8 cellular contexts compared by ENCODE assay signal in the genomic region with DNA sequence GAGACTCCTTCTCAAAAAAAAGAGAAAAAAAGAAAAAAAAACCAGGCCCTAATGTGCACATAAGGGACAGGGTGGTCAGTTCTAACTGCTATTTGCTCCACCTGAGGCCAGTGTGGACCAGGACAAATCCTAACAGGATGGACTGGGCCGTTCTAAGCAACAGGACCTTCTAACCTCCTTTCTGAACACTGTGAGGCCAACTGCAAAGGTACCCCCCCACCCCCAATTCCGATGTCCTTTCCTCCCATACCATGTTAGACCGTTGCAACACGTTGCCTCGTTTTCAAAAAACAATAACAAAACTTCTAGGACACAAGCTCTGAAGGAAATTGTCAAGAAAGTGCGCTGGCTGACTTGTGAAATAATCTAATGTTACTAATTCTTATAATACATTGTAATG. TPM values are rescaled to one million over a fixed set of nuclear protein-coding genes. Genes with fewer than 3 reads are reported as not detected.
DNase-seq lines count a peak whose midpoint lies in the region; ATAC-seq, FAIRE-seq and TF ChIP-seq lines count a peak whose summit lies in the region.

No MANE protein-coding gene starts in this region.

- FAIRE-seq in GM19239 (lab: Jason Lieb, UNC) = no peak

- peak overlapping the region; percentile 82 for H2AFZ ChIP-seq in PC-9
- H2AFZ ChIP-seq in parathyroid adenoma = no peak overlapping the region

- H3K4me1 ChIP-seq in PC-9 (replicated peaks; ENCODE audit: insufficient read depth) (peaks cover 25% of the 10 kb centered on the region), parathyroid adenoma (peaks cover 17% of the 10 kb centered on the region)

- H3K9me3 ChIP-seq in PC-9 (ENCODE audit: insufficient read depth, low read depth) = no peaks in the 10 kb centered on the region
- H3K9me3 ChIP-seq in parathyroid adenoma (ENCODE audit: control insufficient read depth, low read length) = no peaks in the 10 kb centered on the region

- H3K4me3 ChIP-seq in PC-9 (peak overlapping the region; percentile 92), epithelial cell of esophagus (ENCODE audit: low read length) (peak overlapping the region; percentile 72), parathyroid adenoma (ENCODE audit: low read depth, low read length) (peak overlapping the region; percentile 83)

- POLR2A ChIA-PET in PC-9 (lab: Charles Lee; ENCODE audit: unreplicated experiment) = no interaction called here

- no peaks in the 10 kb centered on the region for H3K9me2 ChIP-seq in PC-9 (ENCODE audit: insufficient read depth)

- H3F3A ChIP-seq in PC-9 (ENCODE audit: insufficient read depth, low read depth) = no peaks in the 10 kb centered on the region

- H3K79me2 ChIP-seq in PC-9 (ENCODE audit: low read depth) (peaks cover 85% of the 10 kb centered on the region), parathyroid adenoma (peaks cover 67% of the 10 kb centered on the region)

- peak overlapping the region; percentile 43 for H3K27ac ChIP-seq in PC-9
- H3K27ac ChIP-seq in parathyroid adenoma = no peak overlapping the region

- intact Hi-C loops in PC-9 (cut with micrococcal nuclease; ENCODE audit: unreplicated experiment) = loop anchor here (10.0 kb wide), 1 partner anchor 361 kb away; no protein-coding TSS in a partner anchor

- no peak overlapping the region for H3K9ac ChIP-seq in parathyroid adenoma

- no peak for TF ChIP-seq CTCF in PC-9 (conservative IDR thresholded peaks at IDR 0.05)
- TF ChIP-seq CTCF in epithelial cell of esophagus (IDR thresholded peaks at IDR 0.05; ENCODE audit: insufficient read depth, low read depth, low read length, missing control alignments) = no peak
- TF ChIP-seq CTCF in parathyroid adenoma (IDR thresholded peaks at IDR 0.05) = no peak

- DNase-seq in ELR (ENCODE audit: low read depth) = peak; percentile 37
- DNase-seq in PC-9 = no peak
- no peak for DNase-seq in epithelial cell of esophagus (ENCODE audit: low read depth)
- DNase-seq in GF-D8 (lab: John Stamatoyannopoulos, UW) = no peak
- DNase-seq in occipital lobe (lab: John Stamatoyannopoulos, UW) = no peak
- no peak for DNase-seq in GM19239 (ENCODE audit: insufficient read length, low spot score)

- H3K27me3 ChIP-seq in PC-9 (ENCODE audit: insufficient read depth, low read depth) = no peaks in the 10 kb centered on the region
- no peaks in the 10 kb centered on the region for H3K27me3 ChIP-seq in parathyroid adenoma (ENCODE audit: control insufficient read depth, insufficient read depth, low read length)

- H3K4me2 ChIP-seq in PC-9 (peak overlapping the region; percentile 84), parathyroid adenoma (ENCODE audit: low read length) (peak overlapping the region; percentile 95)

- CTCF ChIA-PET in PC-9 (lab: Charles Lee) = interaction anchor here (0.7 kb wide), 1 partner anchor 9 kb away, joined by 5 read pairs; no protein-coding TSS in a partner anchor

- BruUV-seq in PC-9 (replicated peaks; lab: Mats Ljungman, UMichigan) = TSS peak; percentile 32

- H4K20me1 ChIP-seq in PC-9 (ENCODE audit: insufficient read depth) = peaks cover 38% of the 10 kb centered on the region

- no peak for ATAC-seq in GM18870 (IDR thresholded peaks at IDR 0.05; ENCODE audit: unreplicated experiment)

- H3K36me3 ChIP-seq in PC-9 (ENCODE audit: low read depth) (peaks cover 15% of the 10 kb centered on the region), parathyroid adenoma (ENCODE audit: control insufficient read depth, insufficient read depth, low read length) (no peaks in the 10 kb centered on the region)

RNA-seq across cellular contexts. Expression of gene THAP4, which starts 1.2 kb away (rescaled TPM):
- total RNA-seq in PC-9 (2021) (78.2 and 94.8 TPM in 2 replicates), occipital lobe (22.0 TPM)

RNA-seq across cellular contexts. Expression of gene ATG4B, which starts 1.7 kb away (rescaled TPM):
- total RNA-seq in PC-9 (2021) (162 and 177 TPM in 2 replicates), occipital lobe (33.7 TPM)

RNA-seq across cellular contexts. Expression of gene DTYMK, which starts 50.9 kb away (rescaled TPM):
- total RNA-seq in PC-9 (2021) (183 and 191 TPM in 2 replicates), occipital lobe (10.0 TPM)

Comparison
In these comparisons a context has a peak if more than half of its experiments do, and no peak if none do; other contexts are left out.
1. RNA of gene DTYMK, which starts 50.9 kb away (total RNA-seq): 183 to 191 TPM in PC-9; 10.0 TPM in occipital lobe (single experiment); every median in the first group is over 10 times any median in the second.
2. Peak in every context shown above with its lines, with median percentiles within 50 percentile points of each other: H3K4me3 ChIP-seq.